In genomic region chr22:45683680-45684079, GRCh38 we compare ENCODE assay signal across 24 cellular contexts. TPM values are rescaled to one million over a fixed set of nuclear protein-coding genes. Genes with fewer than 3 reads are reported as not detected.
DNase-seq lines count a peak whose midpoint lies in the region; ATAC-seq and TF ChIP-seq lines count a peak whose summit lies in the region.
"Had no signal": no experiment of that assay in that cellular context is flagged by ENCODE, and none has a peak within 500 bp of the region (broad histone marks: within the 10 kb centered on the region; RNA-seq: fewer than 3 reads in every experiment).

No MANE protein-coding gene starts in this region.

- no peak for DNase-seq in HL-60 (ENCODE audit: low read depth in 1 of 2, low spot score in 1 of 2)
- no peak for DNase-seq in RWPE2 (ENCODE audit: low spot score)
- DNase-seq in activated CD4-positive, alpha-beta T cell treated with anti-CD3 and anti-CD28 coated beads for 36 hours = no peak
- DNase-seq in NCI-H2171 (lab: John Stamatoyannopoulos, UW) = no peak
- no peak for DNase-seq in NCI-H2196 treated with DMSO at 0.1 percent for 48 hours (lab: John Stamatoyannopoulos, UW; ENCODE audit: unreplicated experiment)
- DNase-seq in upper lobe of right lung = no peak
- DNase-seq: activated CD8-positive, alpha-beta T cell treated with anti-CD3 and anti-CD28 coated beads, Interleukin-2, amount 10 ng/mL, durations not matched to agents 7 days and 5 days; esophagus squamous epithelium; foreskin keratinocyte; H7; heart right ventricle; kidney; left ventricle myocardium superior; NCI-H146; NCI-H748 treated with DMSO at 0.1 percent for 48 hours; right lobe of liver; RPMI8226; stimulated activated CD4-positive, alpha-beta T cell treated with anti-CD3 and anti-CD28 coated beads, Interleukin-4, amount 100 ng/mL, for 1 hour; tibial artery had no signal

- 0 out of 2 replicates have a peak, but pooled peaks cover 4% of the 10 kb centered on the region for H3K36me3 ChIP-seq in BLaER1
- no peaks in the 10 kb centered on the region; the same call in 1 of the 2 replicates for H3K36me3 ChIP-seq in RWPE2 (ENCODE audit: low read depth)
- no peaks in the 10 kb centered on the region for H3K36me3 ChIP-seq in mesodermal cell (ENCODE audit: control insufficient read depth, insufficient read depth, low read length)
- H3K36me3 ChIP-seq in upper lobe of right lung = no peaks in the 10 kb centered on the region
- H3K36me3 ChIP-seq: esophagus squamous epithelium, heart right ventricle, right lobe of liver, tibial artery had no signal

- H3K4me3 ChIP-seq in BLaER1 (no peak overlapping the region), HL-60 (replicated peaks; ENCODE audit: insufficient read depth, low read length) (no peak overlapping the region), RWPE2 (ENCODE audit: severe bottlenecking) (no peak overlapping the region), mesodermal cell (ENCODE audit: extremely low read depth, insufficient read depth, low read length, poor library complexity, severe bottlenecking) (no peak overlapping the region), upper lobe of right lung (no peak overlapping the region)
- H3K4me3 ChIP-seq: esophagus squamous epithelium, heart right ventricle, right lobe of liver, tibial artery had no signal

- H3K4me1 Mint-ChIP-seq in activated CD4-positive, alpha-beta T cell treated with anti-CD3 and anti-CD28 coated beads for 36 hours = peaks cover 30% of the 10 kb centered on the region

- H3K27ac Mint-ChIP-seq in activated CD4-positive, alpha-beta T cell treated with anti-CD3 and anti-CD28 coated beads for 36 hours = no peak overlapping the region
- H3K27ac Mint-ChIP-seq: activated CD8-positive, alpha-beta T cell treated with anti-CD3 and anti-CD28 coated beads, Interleukin-2, amount 10 ng/mL, durations not matched to agents 7 days and 5 days; activated naive CD4-positive, alpha-beta T cell treated with anti-CD3 and anti-CD28 coated beads, Interleukin-2, amount 50 U/mL, for 24 hours; activated T-helper 2 cell treated with anti-CD3 and anti-CD28 coated beads, Interferon-gamma antibody, Interleukin-2, Interleukin-4, amounts not matched to agents 10 μg/mL and 5 μg/mL and 100 μg/mL, durations not matched to agents 14 hours and 24 hours and 36 hours had no signal

- no peak overlapping the region for H3K4me3 Mint-ChIP-seq in activated CD4-positive, alpha-beta T cell treated with anti-CD3 and anti-CD28 coated beads for 36 hours
- H3K4me3 Mint-ChIP-seq: activated CD8-positive, alpha-beta T cell treated with anti-CD3 and anti-CD28 coated beads, Interleukin-2, amount 10 ng/mL, durations not matched to agents 7 days and 5 days; activated naive CD4-positive, alpha-beta T cell treated with anti-CD3 and anti-CD28 coated beads, Interleukin-2, amount 50 U/mL, for 24 hours had no signal

- peaks cover 100% of the 10 kb centered on the region for H4K20me1 ChIP-seq in BLaER1

- POLR2A ChIA-PET in activated CD4-positive, alpha-beta T cell treated with anti-CD3 and anti-CD28 coated beads for 36 hours (lab: Charles Lee) = no interaction called here

- H3K9me3 Mint-ChIP-seq in activated CD4-positive, alpha-beta T cell treated with anti-CD3 and anti-CD28 coated beads for 36 hours (ENCODE audit: low read depth) = no peaks in the 10 kb centered on the region
- H3K9me3 Mint-ChIP-seq: activated naive CD4-positive, alpha-beta T cell treated with anti-CD3 and anti-CD28 coated beads, Interleukin-2, amount 50 U/mL, for 24 hours; activated T-helper 2 cell treated with anti-CD3 and anti-CD28 coated beads, Interferon-gamma antibody, Interleukin-2, Interleukin-4, amounts not matched to agents 10 μg/mL and 5 μg/mL and 100 μg/mL, durations not matched to agents 14 hours and 24 hours and 36 hours had no signal

- peaks cover 53% of the 10 kb centered on the region for H3K4me1 ChIP-seq in BLaER1
- peaks cover 68% of the 10 kb centered on the region for H3K4me1 ChIP-seq in RWPE2 (ENCODE audit: insufficient read depth, poor library complexity, severe bottlenecking)
- H3K4me1 ChIP-seq in mesodermal cell (ENCODE audit: control insufficient read depth, insufficient read depth, low read length, poor library complexity, severe bottlenecking) = peaks cover 29% of the 10 kb centered on the region
- H3K4me1 ChIP-seq in upper lobe of right lung = peaks cover 55% of the 10 kb centered on the region

- H3K27ac ChIP-seq in BLaER1 (no peak overlapping the region), HL-60 (replicated peaks) (peak overlapping the region; percentile 9; the same call in 1 of the 2 replicates), RWPE2 (ENCODE audit: poor library complexity, severe bottlenecking) (peak overlapping the region; percentile 92), mesodermal cell (ENCODE audit: low read depth, low read length, severe bottlenecking) (peak overlapping the region; percentile 18), upper lobe of right lung (no peak overlapping the region)
- H3K27ac ChIP-seq: esophagus squamous epithelium, foreskin keratinocyte, heart right ventricle, KMS-11, right lobe of liver, tibial artery had no signal

- WGBS in mesodermal cell (ENCODE audit: insufficient coverage in 2 of 2), 2 experiments = 96 to 100% methylated on average over 1 to 2 of the region's 2 CpGs

- CTCF ChIA-PET in activated CD4-positive, alpha-beta T cell treated with anti-CD3 and anti-CD28 coated beads for 36 hours (lab: Charles Lee) = no interaction called here

- no peak for ATAC-seq in RWPE2 (ENCODE audit: low read depth)
- ATAC-seq in activated CD4-positive, alpha-beta T cell treated with anti-CD3 and anti-CD28 coated beads for 36 hours = no peak
- ATAC-seq in upper lobe of right lung = no peak
- ATAC-seq: activated CD8-positive, alpha-beta T cell treated with anti-CD3 and anti-CD28 coated beads, Interleukin-2, amount 10 ng/mL, durations not matched to agents 7 days and 5 days; foreskin keratinocyte had no signal

- H3K9me3 ChIP-seq in BLaER1 (no peaks in the 10 kb centered on the region), RWPE2 (ENCODE audit: severe bottlenecking) (no peaks in the 10 kb centered on the region), mesodermal cell (ENCODE audit: control insufficient read depth, low read length) (no peaks in the 10 kb centered on the region), upper lobe of right lung (no peaks in the 10 kb centered on the region)
- H3K9me3 ChIP-seq: esophagus squamous epithelium, heart right ventricle, right lobe of liver, tibial artery had no signal

- H3K4me2 ChIP-seq in BLaER1 = peak overlapping the region; percentile 75
- H3K4me2 ChIP-seq: KMS-11 had no signal

- peaks cover 5% of the 10 kb centered on the region for H3K36me3 Mint-ChIP-seq in activated CD4-positive, alpha-beta T cell treated with anti-CD3 and anti-CD28 coated beads for 36 hours (ENCODE audit: low read depth)

- no peaks in the 10 kb centered on the region for H3K27me3 ChIP-seq in BLaER1
- H3K27me3 ChIP-seq in HL-60 (ENCODE audit: insufficient read depth, poor library complexity, severe bottlenecking) = no peaks in the 10 kb centered on the region
- no peaks in the 10 kb centered on the region for H3K27me3 ChIP-seq in RWPE2 (ENCODE audit: insufficient read depth, poor library complexity, severe bottlenecking)
- H3K27me3 ChIP-seq in upper lobe of right lung = no peaks in the 10 kb centered on the region
- H3K27me3 ChIP-seq: esophagus squamous epithelium, foreskin keratinocyte, heart right ventricle, right lobe of liver, tibial artery had no signal

- H3K9ac ChIP-seq in BLaER1 = peak overlapping the region; percentile 5; the same call in 1 of the 2 replicates
- H3K9ac ChIP-seq: KMS-11 had no signal

- H3K27me3 Mint-ChIP-seq in activated CD4-positive, alpha-beta T cell treated with anti-CD3 and anti-CD28 coated beads for 36 hours = no peaks in the 10 kb centered on the region
- H3K27me3 Mint-ChIP-seq: activated naive CD4-positive, alpha-beta T cell treated with anti-CD3 and anti-CD28 coated beads, Interleukin-2, amount 50 U/mL, for 24 hours had no signal

- intact Hi-C loops in activated CD4-positive, alpha-beta T cell treated with anti-CD3 and anti-CD28 coated beads for 36 hours (cut with DNase I, micrococcal nuclease) = no loop called here
- intact Hi-C loops in upper lobe of right lung (cut with DNase I) = no loop called here

- no peak for TF ChIP-seq CTCF in HL-60 (IDR thresholded peaks at IDR 0.05; ENCODE audit: insufficient read depth, low read length)
- no peak for TF ChIP-seq CTCF in RWPE2 (IDR thresholded peaks at IDR 0.05; ENCODE audit: poor library complexity, severe bottlenecking)
- TF ChIP-seq CTCF in upper lobe of right lung (IDR thresholded peaks at IDR 0.05) = no peak

RNA-seq across cellular contexts. Expression of gene ATXN10, which starts 12.0 kb away (rescaled TPM):
- polyA plus RNA-seq in mesodermal cell (2013, experiment 1 of 2) = 260 TPM
- 262 TPM for polyA plus RNA-seq in mesodermal cell (2013, experiment 2 of 2)
- total RNA-seq in activated CD4-positive, alpha-beta T cell treated with anti-CD3 and anti-CD28 coated beads for 36 hours = 100 to 1,000 TPM in 1 of 2 experiments, 10 to 100 TPM in 1; 87.1 to 101 TPM
- 125 TPM for total RNA-seq in upper lobe of right lung

Comparison
In these comparisons a context has a peak if more than half of its experiments do, and no peak if none do; other contexts are left out.
1. H3K27ac ChIP-seq: peak in HL-60 (single experiment), RWPE2 (single experiment) and mesodermal cell (single experiment); none in BLaER1 (single experiment) and upper lobe of right lung (single experiment).